ENCODE assay signal across 29 cellular contexts in the genomic region with DNA sequence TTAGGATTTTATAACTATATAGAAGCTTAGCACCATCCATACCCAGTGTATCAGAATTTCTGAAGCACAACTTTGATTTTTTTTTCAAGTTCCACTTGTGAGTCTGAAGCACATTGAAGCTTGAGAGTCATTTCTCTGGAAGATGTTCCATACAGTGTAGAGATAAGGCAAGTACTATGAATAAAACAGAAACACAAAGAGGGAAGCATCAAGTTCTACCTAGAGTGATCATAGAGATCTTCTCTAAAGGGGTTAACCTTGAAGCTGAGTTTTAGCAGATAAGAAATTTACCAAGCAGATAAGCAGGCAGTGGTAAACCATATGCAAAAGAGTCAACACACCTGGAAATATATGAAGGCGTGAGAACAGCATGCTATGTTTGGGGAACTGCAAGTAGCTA.
"Had no signal": no experiment of that assay in that cellular context is flagged by ENCODE, and none has a peak within 500 bp of the region (broad histone marks: within the 10 kb centered on the region; RNA-seq: fewer than 3 reads in every experiment).

No MANE protein-coding gene starts in this region.

- H3K27me3 Mint-ChIP-seq: activated CD4-positive, alpha-beta memory T cell treated with anti-CD3 and anti-CD28 coated beads, Interleukin-2, amount 10 ng/mL, durations not matched to agents 7 days and 5 days; activated naive CD8-positive, alpha-beta T cell; activated T-helper 17 cell treated with anti-CD3 and anti-CD28 coated beads, Interleukin-2, amount 50 U/mL, for 72 hours; central memory CD8-positive, alpha-beta T cell; dendritic cell treated with granulocyte-macrophage colony-stimulating factor and Interleukin-4, amounts not matched to agents 40 ng/mL and 50 ng/mL, for 4 days had no signal

- H3K9me3 Mint-ChIP-seq: activated CD4-positive, alpha-beta memory T cell treated with anti-CD3 and anti-CD28 coated beads, Interleukin-2, amount 10 ng/mL, durations not matched to agents 7 days and 5 days; activated CD4-positive, alpha-beta T cell treated with anti-CD3 and anti-CD28 coated beads, Interleukin-2, amount 10 ng/mL, durations not matched to agents 7 days and 5 days; activated T-cell treated with anti-CD3 and anti-CD28 coated beads, Interleukin-2, amount 50 U/mL, for 4 hours; activated T-helper 17 cell treated with anti-CD3 and anti-CD28 coated beads, Interleukin-2, amount 50 U/mL, for 72 hours; dendritic cell treated with granulocyte-macrophage colony-stimulating factor and Interleukin-4, amounts not matched to agents 40 ng/mL and 50 ng/mL, for 4 days; endodermal cell; WTC11 had no signal

- H3K4me1 Mint-ChIP-seq: activated CD4-positive, alpha-beta memory T cell treated with anti-CD3 and anti-CD28 coated beads, Interleukin-2, amount 10 ng/mL, durations not matched to agents 7 days and 5 days; activated CD4-positive, alpha-beta T cell treated with anti-CD3 and anti-CD28 coated beads, Interleukin-2, amount 10 ng/mL, durations not matched to agents 7 days and 5 days; activated T-helper 17 cell treated with anti-CD3 and anti-CD28 coated beads, Interleukin-2, amount 50 U/mL, for 72 hours; central memory CD8-positive, alpha-beta T cell had no signal

- H3K4me3 ChIP-seq: coronary artery, dorsolateral prefrontal cortex, gastrocnemius medialis, heart left ventricle had no signal

- H3K27ac ChIP-seq: brain microvascular endothelial cell, coronary artery, dorsolateral prefrontal cortex, gastrocnemius medialis, heart left ventricle had no signal

- H3K27me3 ChIP-seq: brain microvascular endothelial cell, dorsolateral prefrontal cortex, gastrocnemius medialis, heart left ventricle had no signal

- H3K36me3 ChIP-seq: brain microvascular endothelial cell, gastrocnemius medialis, heart left ventricle had no signal

- H3K36me3 Mint-ChIP-seq: activated naive CD8-positive, alpha-beta T cell; WTC11 had no signal

- H3K4me1 ChIP-seq: gastrocnemius medialis had no signal

- DNase-seq: activated CD4-positive, alpha-beta memory T cell treated with anti-CD3 and anti-CD28 coated beads, Interleukin-2, amount 10 ng/mL, durations not matched to agents 7 days and 5 days; activated CD4-positive, alpha-beta T cell treated with anti-CD3 and anti-CD28 coated beads for 1 hour; activated CD4-positive, alpha-beta T cell treated with anti-CD3 and anti-CD28 coated beads for 4 hours; activated CD4-positive, alpha-beta T cell treated with anti-CD3 and anti-CD28 coated beads, Interleukin-2, amount 10 ng/mL, durations not matched to agents 7 days and 5 days; activated CD4-positive, alpha-beta T cell treated with anti-CD3 and anti-CD28 coated beads, Interleukin-2, amount 50 U/mL, for 4 hours; activated CD8-positive, alpha-beta memory T cell treated with anti-CD3 and anti-CD28 coated beads, Interleukin-2, amount 50 U/mL, for 48 hours; activated effector memory CD4-positive, alpha-beta T cell treated with Interleukin-2 at 50 U/mL for 16 hours; activated gamma-delta T cell treated with Interleukin-2 at 50 U/mL for 16 hours; activated naive CD4-positive, alpha-beta T cell treated with anti-CD3 and anti-CD28 coated beads, Interleukin-2, amount 50 U/mL, for 16 hours; activated naive CD4-positive, alpha-beta T cell treated with Interleukin-2 at 50 U/mL for 16 hours; activated T-cell treated with anti-CD3 and anti-CD28 coated beads, Interleukin-2, amount 50 U/mL, for 4 hours; amniotic stem cell; anterior cingulate cortex; brain microvascular endothelial cell; dorsolateral prefrontal cortex; effector memory CD4-positive, alpha-beta T cell; endodermal cell; foreskin fibroblast; gastrocnemius medialis; glutamatergic neuron; heart left ventricle; T-helper 2 cell had no signal

- ATAC-seq: activated T-cell treated with anti-CD3 and anti-CD28 coated beads, Interleukin-2, amount 50 U/mL, for 4 hours; activated T-helper 17 cell treated with anti-CD3 and anti-CD28 coated beads, Interleukin-2, amount 50 U/mL, for 72 hours; esophagus mucosa; gastrocnemius medialis; heart left ventricle; WTC11 had no signal

- H3K9me3 ChIP-seq: gastrocnemius medialis, heart left ventricle had no signal

- H3K4me3 Mint-ChIP-seq: activated CD4-positive, alpha-beta memory T cell treated with anti-CD3 and anti-CD28 coated beads, Interleukin-2, amount 10 ng/mL, durations not matched to agents 7 days and 5 days; activated CD4-positive, alpha-beta T cell treated with anti-CD3 and anti-CD28 coated beads, Interleukin-2, amount 10 ng/mL, durations not matched to agents 7 days and 5 days; activated naive CD8-positive, alpha-beta T cell; activated T-cell treated with anti-CD3 and anti-CD28 coated beads, Interleukin-2, amount 50 U/mL, for 4 hours; activated T-helper 17 cell treated with anti-CD3 and anti-CD28 coated beads, Interleukin-2, amount 50 U/mL, for 72 hours; central memory CD8-positive, alpha-beta T cell; dendritic cell treated with granulocyte-macrophage colony-stimulating factor and Interleukin-4, amounts not matched to agents 40 ng/mL and 50 ng/mL, for 4 days; endodermal cell; WTC11 had no signal

- H3K27ac Mint-ChIP-seq: activated CD4-positive, alpha-beta memory T cell treated with anti-CD3 and anti-CD28 coated beads, Interleukin-2, amount 10 ng/mL, durations not matched to agents 7 days and 5 days; activated CD4-positive, alpha-beta T cell treated with anti-CD3 and anti-CD28 coated beads, Interleukin-2, amount 10 ng/mL, durations not matched to agents 7 days and 5 days; activated naive CD8-positive, alpha-beta T cell; activated T-helper 17 cell treated with anti-CD3 and anti-CD28 coated beads, Interleukin-2, amount 50 U/mL, for 72 hours; dendritic cell treated with granulocyte-macrophage colony-stimulating factor and Interleukin-4, amounts not matched to agents 40 ng/mL and 50 ng/mL, for 4 days; endodermal cell; WTC11 had no signal
